13 cellular contexts compared by ENCODE assay signal in the genomic region with DNA sequence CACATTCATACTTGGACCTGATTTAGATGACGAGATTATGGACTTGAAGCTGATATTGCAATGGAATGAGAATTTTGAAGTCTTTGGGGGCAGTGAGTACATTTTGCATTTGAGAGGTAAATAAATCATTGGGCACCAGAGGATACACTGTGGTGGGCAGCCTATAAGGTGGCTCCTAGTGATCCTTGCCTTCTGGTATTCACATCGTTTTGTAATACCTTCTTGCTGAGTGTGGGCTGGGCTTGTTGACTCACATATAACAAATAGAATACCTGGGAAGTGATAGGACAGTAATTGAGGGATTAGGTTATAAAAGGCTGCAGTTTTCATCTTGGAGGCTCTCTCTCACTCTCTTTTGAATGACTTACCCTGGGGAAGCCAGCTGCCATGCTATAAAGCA.
"Had no signal": no experiment of that assay in that cellular context is flagged by ENCODE, and none has a peak within 500 bp of the region (broad histone marks: within the 10 kb centered on the region; RNA-seq: fewer than 3 reads in every experiment).

No MANE protein-coding gene starts in this region.

- FAIRE-seq: endometrium, small intestine had no signal

- ATAC-seq: activated naive CD8-positive, alpha-beta T cell treated with anti-CD3 and anti-CD28 coated beads, Interleukin-2, amount 50 U/mL, for 24 hours; SK-N-SH treated with all-trans-retinoic acid at 6 μM for 48 hours; stimulated activated effector memory CD8-positive, alpha-beta T cell treated with anti-CD3 and anti-CD28 coated beads, Interleukin-12 subunit alpha, Interleukin-12 subunit beta, amount 100 ng/mL, for 72 hours; WTC11 had no signal

- H3K36me3 ChIP-seq: tibial nerve had no signal

- H3K27me3 ChIP-seq: tibial nerve had no signal

- H3K4me3 Mint-ChIP-seq: activated naive CD8-positive, alpha-beta T cell treated with anti-CD3 and anti-CD28 coated beads, Interleukin-2, amount 50 U/mL, for 24 hours; mesothelial cell of epicardium; naive B cell; stimulated activated effector memory CD8-positive, alpha-beta T cell treated with anti-CD3 and anti-CD28 coated beads, Interleukin-12 subunit alpha, Interleukin-12 subunit beta, amount 100 ng/mL, for 72 hours; T-helper 1 cell treated with Interleukin-12 subunit alpha and Interleukin-12 subunit beta and Interleukin-4 antibody, amounts not matched to agents 30 μg/mL and 1 μg/mL, for 36 hours; WTC11 had no signal

- H3K9me3 Mint-ChIP-seq: activated naive CD8-positive, alpha-beta T cell treated with anti-CD3 and anti-CD28 coated beads, Interleukin-2, amount 50 U/mL, for 24 hours; naive B cell; stimulated activated effector memory CD8-positive, alpha-beta T cell treated with anti-CD3 and anti-CD28 coated beads, Interleukin-12 subunit alpha, Interleukin-12 subunit beta, amount 100 ng/mL, for 72 hours; WTC11 had no signal

- H3K27ac ChIP-seq: tibial nerve had no signal

- DNase-seq: activated CD4-positive, alpha-beta T cell treated with anti-CD3 and anti-CD28 coated beads for 48 hours; activated CD8-positive, alpha-beta memory T cell treated with anti-CD3 and anti-CD28 coated beads for 24 hours; activated naive CD4-positive, alpha-beta T cell treated with Interleukin-2 at 50 U/mL for 16 hours; activated naive CD8-positive, alpha-beta T cell treated with anti-CD3 and anti-CD28 coated beads, Interleukin-2, amount 50 U/mL, for 24 hours; naive B cell; small intestine had no signal

- H3K27me3 Mint-ChIP-seq: activated naive CD8-positive, alpha-beta T cell treated with anti-CD3 and anti-CD28 coated beads, Interleukin-2, amount 50 U/mL, for 24 hours; naive B cell had no signal

- H3K36me3 Mint-ChIP-seq: mesothelial cell of epicardium; naive B cell; stimulated activated effector memory CD8-positive, alpha-beta T cell treated with anti-CD3 and anti-CD28 coated beads, Interleukin-12 subunit alpha, Interleukin-12 subunit beta, amount 100 ng/mL, for 72 hours; WTC11 had no signal

- H3K9me3 ChIP-seq: tibial nerve had no signal

- H3K4me3 ChIP-seq: tibial nerve had no signal

- H3K27ac Mint-ChIP-seq: activated naive CD8-positive, alpha-beta T cell treated with anti-CD3 and anti-CD28 coated beads, Interleukin-2, amount 50 U/mL, for 24 hours; mesothelial cell of epicardium; stimulated activated effector memory CD8-positive, alpha-beta T cell treated with anti-CD3 and anti-CD28 coated beads, Interleukin-12 subunit alpha, Interleukin-12 subunit beta, amount 100 ng/mL, for 72 hours; T-helper 1 cell treated with Interleukin-12 subunit alpha and Interleukin-12 subunit beta and Interleukin-4 antibody, amounts not matched to agents 30 μg/mL and 1 μg/mL, for 36 hours; WTC11 had no signal
